28 cellular contexts compared by ENCODE assay signal in the genomic region with DNA sequence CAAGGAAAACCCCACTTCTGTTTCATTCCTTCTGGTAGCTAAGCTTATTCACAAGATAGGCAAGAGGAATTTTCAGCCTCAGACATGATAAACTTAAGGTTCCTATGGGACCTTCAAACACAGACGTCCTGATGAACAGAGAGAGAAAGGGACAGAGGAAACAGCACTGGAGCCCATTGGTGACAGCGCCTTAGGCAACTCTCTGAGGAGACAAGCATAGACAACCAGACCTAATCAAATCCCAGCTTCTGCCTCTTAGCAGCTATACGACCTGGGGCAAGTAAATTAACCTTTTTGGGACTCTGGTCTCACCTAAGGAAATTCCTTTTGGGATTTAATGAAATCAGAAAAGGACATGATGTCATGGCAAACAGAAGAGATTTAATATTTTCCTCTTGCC. TPM values are rescaled to one million over a fixed set of nuclear protein-coding genes. Genes with fewer than 3 reads are reported as not detected.
DNase-seq lines count a peak whose midpoint lies in the region; ATAC-seq and TF ChIP-seq lines count a peak whose summit lies in the region.
"Had no signal": no experiment of that assay in that cellular context is flagged by ENCODE, and none has a peak within 500 bp of the region (broad histone marks: within the 10 kb centered on the region; RNA-seq: fewer than 3 reads in every experiment).

No MANE protein-coding gene starts in this region.

- no TSS peak for BruUV-seq in PC-9 (replicated peaks; lab: Mats Ljungman, UMichigan)

- H3K27ac Mint-ChIP-seq in endodermal cell: no peak overlapping the region
- no peak overlapping the region for H3K27ac Mint-ChIP-seq in activated CD8-positive, alpha-beta T cell treated with anti-CD3 and anti-CD28 coated beads, Interleukin-2, amount 10 ng/mL, durations not matched to agents 7 days and 5 days
- no peak overlapping the region for H3K27ac Mint-ChIP-seq in CD8-positive, alpha-beta T cell
- H3K27ac Mint-ChIP-seq: activated naive CD4-positive, alpha-beta T cell treated with anti-CD3 and anti-CD28 coated beads, Interleukin-2, amount 50 U/mL, for 72 hours; B cell; CD4-positive, alpha-beta memory T cell; HFFc6; neural progenitor cell had no signal

- ATAC-seq in left colon: no peak
- no peak for ATAC-seq in activated CD8-positive, alpha-beta T cell treated with anti-CD3 and anti-CD28 coated beads, Interleukin-2, amount 10 ng/mL, durations not matched to agents 7 days and 5 days
- ATAC-seq in CD8-positive, alpha-beta T cell: no peak
- ATAC-seq: activated naive CD4-positive, alpha-beta T cell treated with anti-CD3 and anti-CD28 coated beads, Interleukin-2, amount 50 U/mL, for 72 hours had no signal

- POLR2A ChIA-PET in PC-9 (lab: Charles Lee; ENCODE audit: unreplicated experiment): interaction anchor here (0.6 kb wide), 1 partner anchor 22 kb away, joined by 3 read pairs; no protein-coding TSS in a partner anchor
- POLR2A ChIA-PET in activated CD8-positive, alpha-beta T cell treated with anti-CD3 and anti-CD28 coated beads, Interleukin-2, amount 10 ng/mL, durations not matched to agents 7 days and 5 days (lab: Charles Lee): no interaction called here
- POLR2A ChIA-PET in CD8-positive, alpha-beta T cell (lab: Charles Lee): no interaction called here

- no peaks in the 10 kb centered on the region for H3K9me2 ChIP-seq in PC-9 (ENCODE audit: insufficient read depth)

- DNase-seq in PC-9: no peak
- DNase-seq in endodermal cell: no peak
- DNase-seq in left colon: no peak
- no peak for DNase-seq in activated CD8-positive, alpha-beta T cell treated with anti-CD3 and anti-CD28 coated beads, Interleukin-2, amount 10 ng/mL, durations not matched to agents 7 days and 5 days
- DNase-seq in CD8-positive, alpha-beta T cell: no peak
- DNase-seq: activated CD4-positive, alpha-beta T cell treated with anti-CD3 and anti-CD28 coated beads for 4 hours; activated CD8-positive, alpha-beta memory T cell treated with anti-CD3 and anti-CD28 coated beads for 24 hours; CD4-positive, alpha-beta memory T cell; effector CD8-positive, alpha-beta T cell; GOT3; heart right ventricle; HFFc6; IMR-90; NCI-H146; NCI-H446 treated with DMSO at 0.1 percent for 48 hours; NCI-H774; RPMI8226; stimulated activated CD4-positive, alpha-beta T cell treated with anti-CD3 and anti-CD28 coated beads, Interleukin-12 subunit alpha, Interleukin-12 subunit beta, amount 100 ng/mL, for 4 hours; stimulated activated CD4-positive, alpha-beta T cell treated with anti-CD3 and anti-CD28 coated beads, Interleukin-4, amount 100 ng/mL, for 1 hour; T-helper 9 cell; WERI-Rb-1 had no signal

- H3K36me3 ChIP-seq in PC-9 (ENCODE audit: low read depth) (no peaks in the 10 kb centered on the region), endodermal cell (ENCODE audit: control insufficient read depth, insufficient read depth, low read length) (no peaks in the 10 kb centered on the region), mucosa of rectum (ENCODE audit: control insufficient read depth in 2 of 2, insufficient read depth in 2 of 2, low read length in 2 of 2) (no peaks in the 10 kb centered on the region)
- no peaks in the 10 kb centered on the region for H3K36me3 ChIP-seq in CD8-positive, alpha-beta T cell (ENCODE audit: insufficient read depth, low read length)
- H3K36me3 ChIP-seq: heart right ventricle, neural progenitor cell, SJSA1, WERI-Rb-1 had no signal

- no peaks in the 10 kb centered on the region for H3K36me3 Mint-ChIP-seq in endodermal cell (ENCODE audit: low read depth)
- no peaks in the 10 kb centered on the region for H3K36me3 Mint-ChIP-seq in activated CD8-positive, alpha-beta T cell treated with anti-CD3 and anti-CD28 coated beads, Interleukin-2, amount 10 ng/mL, durations not matched to agents 7 days and 5 days (ENCODE audit: low read depth)
- H3K36me3 Mint-ChIP-seq in CD8-positive, alpha-beta T cell: no peaks in the 10 kb centered on the region
- H3K36me3 Mint-ChIP-seq: activated naive CD4-positive, alpha-beta T cell treated with anti-CD3 and anti-CD28 coated beads, Interleukin-2, amount 50 U/mL, for 72 hours; neural progenitor cell had no signal

- 78 to 83% methylated on average over 1 to 3 of the region's 3 CpGs for WGBS in endodermal cell (ENCODE audit: insufficient coverage in 1 of 2, insufficient read length in 1 of 2), 2 experiments

- H3K9ac ChIP-seq in endodermal cell (ENCODE audit: extremely low read depth, low read length, poor library complexity, severe bottlenecking): no peak overlapping the region
- H3K9ac ChIP-seq in mucosa of rectum (ENCODE audit: low read depth in 1 of 2, low read length in 2 of 2): peak overlapping the region in 1 of 2 donors; percentile 80
- H3K9ac ChIP-seq: neural progenitor cell, parathyroid adenoma had no signal

- intact Hi-C loops in PC-9 (cut with micrococcal nuclease; ENCODE audit: unreplicated experiment): loop anchor here (2.0 kb wide), 1 partner anchor 56 kb away; no protein-coding TSS in a partner anchor
- intact Hi-C loops in left colon (cut with DNase I, micrococcal nuclease): no loop called here
- intact Hi-C loops in CD8-positive, alpha-beta T cell (cut with DNase I, micrococcal nuclease): no loop called here

- TF ChIP-seq CTCF in PC-9 (conservative IDR thresholded peaks at IDR 0.05) (no peak), endodermal cell (conservative IDR thresholded peaks at IDR 0.05) (no peak)
- TF ChIP-seq CTCF in CD8-positive, alpha-beta T cell (IDR thresholded peaks at IDR 0.05): no peak

- H3K4me3 ChIP-seq in PC-9 (peak overlapping the region; percentile 48; the same call in 1 of the 2 replicates), endodermal cell (ENCODE audit: low read length) (peak overlapping the region; percentile 8), mucosa of rectum (ENCODE audit: low read length in 2 of 2) (peak overlapping the region in 1 of 2 donors; percentile 43)
- H3K4me3 ChIP-seq in CD8-positive, alpha-beta T cell (ENCODE audit: low read depth, low read length): no peak overlapping the region
- H3K4me3 ChIP-seq: neural progenitor cell, SJSA1 had no signal

- H3K4me1 Mint-ChIP-seq in endodermal cell: peaks cover 30% of the 10 kb centered on the region
- peaks cover 11% of the 10 kb centered on the region for H3K4me1 Mint-ChIP-seq in activated CD8-positive, alpha-beta T cell treated with anti-CD3 and anti-CD28 coated beads, Interleukin-2, amount 10 ng/mL, durations not matched to agents 7 days and 5 days (ENCODE audit: low read depth)
- H3K4me1 Mint-ChIP-seq in CD8-positive, alpha-beta T cell (ENCODE audit: low read depth): peaks cover 10% of the 10 kb centered on the region

- H3K27ac ChIP-seq in PC-9 (peak overlapping the region; percentile 91), endodermal cell (ENCODE audit: low read depth, low read length) (no peak overlapping the region), mucosa of rectum (ENCODE audit: low read depth in 2 of 2, low read length in 2 of 2) (peak overlapping the region; percentile 79 to 91), temporal lobe (ENCODE audit: low read depth, low read length) (peak overlapping the region; percentile 94)
- H3K27ac ChIP-seq in CD8-positive, alpha-beta T cell (ENCODE audit: low read depth, low read length): no peak overlapping the region
- H3K27ac ChIP-seq: neural progenitor cell, parathyroid adenoma, SJSA1, WERI-Rb-1 had no signal

- H3K9me3 ChIP-seq in PC-9 (ENCODE audit: insufficient read depth, low read depth) (no peaks in the 10 kb centered on the region), endodermal cell (ENCODE audit: control insufficient read depth, low read length) (no peaks in the 10 kb centered on the region), mucosa of rectum (ENCODE audit: control insufficient read depth in 2 of 2, low read length in 2 of 2) (no peaks in the 10 kb centered on the region)
- no peaks in the 10 kb centered on the region for H3K9me3 ChIP-seq in CD8-positive, alpha-beta T cell (ENCODE audit: low read length)
- H3K9me3 ChIP-seq: heart right ventricle, SJSA1 had no signal

- H3K4me2 ChIP-seq in PC-9: peak overlapping the region; percentile 91
- H3K4me2 ChIP-seq: neural progenitor cell had no signal

- CTCF ChIA-PET in PC-9 (lab: Charles Lee): no interaction called here
- CTCF ChIA-PET in activated CD8-positive, alpha-beta T cell treated with anti-CD3 and anti-CD28 coated beads, Interleukin-2, amount 10 ng/mL, durations not matched to agents 7 days and 5 days (lab: Charles Lee): no interaction called here
- CTCF ChIA-PET in CD8-positive, alpha-beta T cell (lab: Charles Lee): no interaction called here

- H3K4me1 ChIP-seq in PC-9 (replicated peaks; ENCODE audit: insufficient read depth) (peaks cover 82% of the 10 kb centered on the region), endodermal cell (ENCODE audit: control insufficient read depth, insufficient read depth, low read length) (peaks cover 10% of the 10 kb centered on the region), mucosa of rectum (ENCODE audit: control insufficient read depth in 2 of 2, insufficient read depth in 2 of 2, low read length in 2 of 2) (peaks cover 20 to 37% of the 10 kb centered on the region in 2 donors)
- no peaks in the 10 kb centered on the region for H3K4me1 ChIP-seq in CD8-positive, alpha-beta T cell (ENCODE audit: insufficient read depth, low read length)

- H3K4me3 Mint-ChIP-seq in endodermal cell: no peak overlapping the region
- no peak overlapping the region for H3K4me3 Mint-ChIP-seq in activated CD8-positive, alpha-beta T cell treated with anti-CD3 and anti-CD28 coated beads, Interleukin-2, amount 10 ng/mL, durations not matched to agents 7 days and 5 days
- H3K4me3 Mint-ChIP-seq in CD8-positive, alpha-beta T cell: no peak overlapping the region
- H3K4me3 Mint-ChIP-seq: B cell; CD4-positive, alpha-beta memory T cell; HFFc6; neural progenitor cell had no signal

- no peak overlapping the region for H2AFZ ChIP-seq in PC-9
- H2AFZ ChIP-seq: neural progenitor cell, parathyroid adenoma had no signal

- no peaks in the 10 kb centered on the region for H3K9me3 Mint-ChIP-seq in endodermal cell
- no peaks in the 10 kb centered on the region for H3K9me3 Mint-ChIP-seq in activated CD8-positive, alpha-beta T cell treated with anti-CD3 and anti-CD28 coated beads, Interleukin-2, amount 10 ng/mL, durations not matched to agents 7 days and 5 days (ENCODE audit: insufficient read depth)
- no peaks in the 10 kb centered on the region for H3K9me3 Mint-ChIP-seq in CD8-positive, alpha-beta T cell
- H3K9me3 Mint-ChIP-seq: activated naive CD4-positive, alpha-beta T cell treated with anti-CD3 and anti-CD28 coated beads, Interleukin-2, amount 50 U/mL, for 72 hours; CD4-positive, alpha-beta memory T cell; HFFc6; neural progenitor cell had no signal

- no peaks in the 10 kb centered on the region for H3K27me3 Mint-ChIP-seq in endodermal cell (ENCODE audit: insufficient read depth)
- H3K27me3 Mint-ChIP-seq in activated CD8-positive, alpha-beta T cell treated with anti-CD3 and anti-CD28 coated beads, Interleukin-2, amount 10 ng/mL, durations not matched to agents 7 days and 5 days (ENCODE audit: low read depth): peaks cover 3% of the 10 kb centered on the region
- H3K27me3 Mint-ChIP-seq in CD8-positive, alpha-beta T cell (ENCODE audit: low read depth): peaks cover 1% of the 10 kb centered on the region
- H3K27me3 Mint-ChIP-seq: B cell; CD4-positive, alpha-beta memory T cell had no signal

- H3F3A ChIP-seq in PC-9 (ENCODE audit: insufficient read depth, low read depth): peaks cover 51% of the 10 kb centered on the region

- H4K20me1 ChIP-seq in PC-9 (ENCODE audit: insufficient read depth): no peaks in the 10 kb centered on the region

- H3K79me2 ChIP-seq in PC-9 (ENCODE audit: low read depth): peaks cover 73% of the 10 kb centered on the region
- H3K79me2 ChIP-seq: parathyroid adenoma had no signal

- H3K27me3 ChIP-seq in PC-9 (ENCODE audit: insufficient read depth, low read depth): no peaks in the 10 kb centered on the region
- H3K27me3 ChIP-seq in endodermal cell (ENCODE audit: control insufficient read depth, insufficient read depth, low read length, poor library complexity, severe bottlenecking): no peaks in the 10 kb centered on the region
- H3K27me3 ChIP-seq in mucosa of rectum (ENCODE audit: control insufficient read depth in 2 of 2, insufficient read depth in 2 of 2, low read length in 2 of 2): no peaks in the 10 kb centered on the region
- no peaks in the 10 kb centered on the region for H3K27me3 ChIP-seq in CD8-positive, alpha-beta T cell (ENCODE audit: insufficient read depth, low read length)
- H3K27me3 ChIP-seq: heart right ventricle, neural progenitor cell, SJSA1 had no signal

RNA-seq across cellular contexts. Expression of a gene that starts 33.3 kb away (rescaled TPM):
- total RNA-seq in PC-9 (2021): 10.0 and 19.9 TPM in 2 replicates
- total RNA-seq in endodermal cell: 1 to 10 TPM; 2.5 to 4.2 TPM
- polyA plus RNA-seq in endodermal cell (2013, experiment 1 of 2): 2.8 TPM
- polyA plus RNA-seq in endodermal cell (2013, experiment 2 of 2): 3.2 TPM
- 11.8 TPM for total RNA-seq in temporal lobe
- 10 to 100 TPM; 65.4 to 79.8 TPM for total RNA-seq in left colon
- under 1 TPM; 0.18 to 0.60 TPM for total RNA-seq in activated CD8-positive, alpha-beta T cell treated with anti-CD3 and anti-CD28 coated beads, Interleukin-2, amount 10 ng/mL, durations not matched to agents 7 days and 5 days
- 1 to 10 TPM; 1.3 to 2.4 TPM for total RNA-seq in CD8-positive, alpha-beta T cell
- total RNA-seq: activated naive CD4-positive, alpha-beta T cell treated with anti-CD3 and anti-CD28 coated beads, Interleukin-2, amount 50 U/mL, for 72 hours; HFFc6 had no signal

Comparison
In these comparisons a context has a peak if more than half of its experiments do, and no peak if none do; other contexts are left out.
1. H3K27ac ChIP-seq: peak in PC-9 (single experiment), mucosa of rectum (2 of 2) and temporal lobe (single experiment); none in endodermal cell (single experiment) and CD8-positive, alpha-beta T cell (single experiment).